In genomic region chr1:53737648-53738204, GRCh38 we compare ENCODE assay signal across 10 cellular contexts. TPM values are rescaled to one million over a fixed set of nuclear protein-coding genes. Genes with fewer than 3 reads are reported as not detected.
A peak's percentile ranks its signal among the peaks of the same experiment; 100 is the strongest.
DNase-seq lines count a peak whose midpoint lies in the region; ATAC-seq and TF ChIP-seq lines count a peak whose summit lies in the region.
"Had no signal": no experiment of that assay in that cellular context is flagged by ENCODE, and none has a peak within 500 bp of the region (broad histone marks: within the 10 kb centered on the region; RNA-seq: fewer than 3 reads in every experiment).

No MANE protein-coding gene starts in this region.

- WGBS in neuronal stem cell (ENCODE audit: extremely low coverage in 2 of 2, insufficient read length in 2 of 2, insufficient replicate concordance in 1 of 2), 2 donors: no CpG with 5 or more reads among the region's 58 CpGs

- H3K9me3 ChIP-seq in NT2/D1 (ENCODE audit: insufficient read depth, low read length) (peaks cover 8% of the 10 kb centered on the region), neuronal stem cell (replicated peaks in 1 of 2; ENCODE audit: control insufficient read depth in 2 of 2, insufficient read depth in 1 of 2, low read depth in 1 of 2, low read length in 2 of 2) (peaks cover 2 to 4% of the 10 kb centered on the region in 2 donors)
- H3K9me3 ChIP-seq: adrenal gland had no signal

- no peak overlapping the region for H3K27ac ChIP-seq in neuronal stem cell (replicated peaks; ENCODE audit: low read length)
- H3K27ac ChIP-seq: adrenal gland had no signal

- intact Hi-C loops in CD14-positive monocyte (cut with micrococcal nuclease): no loop called here

- H3K36me3 Mint-ChIP-seq in CD14-positive monocyte: peaks cover 0 to 3% of the 10 kb centered on the region in 2 donors

- H3K4me3 Mint-ChIP-seq in CD14-positive monocyte: peak overlapping the region; percentile 73 to 85

- H4K91ac ChIP-seq in neuronal stem cell (ENCODE audit: low read depth, low read length, poor library complexity): no peak overlapping the region

- H3K79me1 ChIP-seq in neuronal stem cell (ENCODE audit: low read depth, low read length): no peaks in the 10 kb centered on the region

- peaks cover 12% of the 10 kb centered on the region for H3K4me1 Mint-ChIP-seq in CD14-positive monocyte

- H2BK120ac ChIP-seq in neuronal stem cell (ENCODE audit: low read depth, low read length): no peak overlapping the region

- peaks cover 54 to 81% (median 68%) of the 10 kb centered on the region in 3 donors for H3K27me3 Mint-ChIP-seq in CD14-positive monocyte (ENCODE audit: low read depth in 3 of 3)

- ATAC-seq in HG02588 (IDR thresholded peaks at IDR 0.05; ENCODE audit: unreplicated experiment): no peak
- ATAC-seq in GM21529 (IDR thresholded peaks at IDR 0.05; ENCODE audit: unreplicated experiment): no peak
- no peak for ATAC-seq in GM21381 (IDR thresholded peaks at IDR 0.05; ENCODE audit: unreplicated experiment)

- H3K14ac ChIP-seq in neuronal stem cell (ENCODE audit: low read length): no peak overlapping the region

- no peak overlapping the region for H3K4ac ChIP-seq in neuronal stem cell (ENCODE audit: low read length)

- no peak overlapping the region for H2BK5ac ChIP-seq in neuronal stem cell (ENCODE audit: low read length)

- H3K27ac Mint-ChIP-seq in CD14-positive monocyte: no peak overlapping the region

- H2AK5ac ChIP-seq in neuronal stem cell (ENCODE audit: low read depth, low read length): no peak overlapping the region

- no peaks in the 10 kb centered on the region for H3K36me3 ChIP-seq in NT2/D1 (ENCODE audit: insufficient read depth, insufficient read length, low read length)
- H3K36me3 ChIP-seq in neuronal stem cell (replicated peaks in 1 of 2; ENCODE audit: control insufficient read depth in 2 of 2, insufficient read depth in 2 of 2, low read length in 2 of 2): no peaks in the 10 kb centered on the region
- H3K36me3 ChIP-seq: adrenal gland had no signal

- peak overlapping the region; percentile 69 for H3K23ac ChIP-seq in neuronal stem cell (ENCODE audit: low read depth, low read length, poor library complexity)

- peak overlapping the region; percentile 85 for H3K4me2 ChIP-seq in neuronal stem cell (ENCODE audit: insufficient read depth, low read length, poor library complexity, severe bottlenecking)

- peak overlapping the region; percentile 73 for H3K4me3 ChIP-seq in NT2/D1 (ENCODE audit: insufficient read length, low read depth)
- H3K4me3 ChIP-seq in neuronal stem cell (ENCODE audit: low read length in 2 of 2): peak overlapping the region in 1 of 2 donors; percentile 73

- no peak overlapping the region for H2BK12ac ChIP-seq in neuronal stem cell (ENCODE audit: low read length)

- peak overlapping the region; percentile 76 for H3K9ac ChIP-seq in NT2/D1 (ENCODE audit: insufficient read length, low read depth)
- H3K9ac ChIP-seq in neuronal stem cell (ENCODE audit: low read depth, low read length, poor library complexity): peak overlapping the region; percentile 85

- H3K9me3 Mint-ChIP-seq in CD14-positive monocyte: peaks cover 0 to 11% (median 5%) of the 10 kb centered on the region in 7 donors

- no peak overlapping the region for H4K8ac ChIP-seq in neuronal stem cell (ENCODE audit: low read depth, low read length)

- no peak for TF ChIP-seq CTCF in CD14-positive monocyte (IDR thresholded peaks at IDR 0.05)

- peak overlapping the region; percentile 35 for H3K18ac ChIP-seq in neuronal stem cell (ENCODE audit: low read length)

- H3K4me1 ChIP-seq in NT2/D1 (ENCODE audit: insufficient read depth, insufficient read length) (peaks cover 16% of the 10 kb centered on the region), neuronal stem cell (ENCODE audit: control insufficient read depth in 2 of 2, insufficient read depth in 1 of 2, low read depth in 1 of 2, low read length in 2 of 2) (peaks cover 2 to 10% of the 10 kb centered on the region in 2 donors)

- H2AFZ ChIP-seq in neuronal stem cell (ENCODE audit: low read length): peak overlapping the region; percentile 92

- peak overlapping the region; percentile 12 for H2BK15ac ChIP-seq in neuronal stem cell (ENCODE audit: low read length)

- no peak for DNase-seq in CD14-positive monocyte (ENCODE audit: low spot score)
- DNase-seq in NT2/D1 (ENCODE audit: low read depth, low spot score): no peak
- DNase-seq in glomerular visceral epithelial cell (ENCODE audit: extremely low spot score): peak; percentile 33
- no peak for DNase-seq in neuronal stem cell (ENCODE audit: low spot score)
- DNase-seq in NCI-H2196 (lab: John Stamatoyannopoulos, UW; ENCODE audit: unreplicated experiment): no peak
- DNase-seq: stimulated activated CD8-positive, alpha-beta memory T cell treated with anti-CD3 and anti-CD28 coated beads, Interleukin-4, amount 100 ng/mL, for 48 hours had no signal

- H3K27me3 ChIP-seq in NT2/D1 (ENCODE audit: insufficient read depth, insufficient read length) (peaks cover 48% of the 10 kb centered on the region), neuronal stem cell (ENCODE audit: control insufficient read depth in 3 of 3, insufficient read depth in 3 of 3, low read depth in 1 of 3, low read length in 3 of 3) (peaks cover 31 to 92% (median 47%) of the 10 kb centered on the region in 3 experiments)

RNA-seq across cellular contexts. Expression of gene GLIS1, which starts 1.2 kb away (rescaled TPM):
- polyA plus RNA-seq in CD14-positive monocyte: not detected
- polyA plus RNA-seq in neuronal stem cell (2013, experiment 1 of 2): 0.08 TPM
- polyA plus RNA-seq in neuronal stem cell (2013, experiment 2 of 2): 0.10 TPM
